ENCODE assay signal across 17 cellular contexts in the genomic region with DNA sequence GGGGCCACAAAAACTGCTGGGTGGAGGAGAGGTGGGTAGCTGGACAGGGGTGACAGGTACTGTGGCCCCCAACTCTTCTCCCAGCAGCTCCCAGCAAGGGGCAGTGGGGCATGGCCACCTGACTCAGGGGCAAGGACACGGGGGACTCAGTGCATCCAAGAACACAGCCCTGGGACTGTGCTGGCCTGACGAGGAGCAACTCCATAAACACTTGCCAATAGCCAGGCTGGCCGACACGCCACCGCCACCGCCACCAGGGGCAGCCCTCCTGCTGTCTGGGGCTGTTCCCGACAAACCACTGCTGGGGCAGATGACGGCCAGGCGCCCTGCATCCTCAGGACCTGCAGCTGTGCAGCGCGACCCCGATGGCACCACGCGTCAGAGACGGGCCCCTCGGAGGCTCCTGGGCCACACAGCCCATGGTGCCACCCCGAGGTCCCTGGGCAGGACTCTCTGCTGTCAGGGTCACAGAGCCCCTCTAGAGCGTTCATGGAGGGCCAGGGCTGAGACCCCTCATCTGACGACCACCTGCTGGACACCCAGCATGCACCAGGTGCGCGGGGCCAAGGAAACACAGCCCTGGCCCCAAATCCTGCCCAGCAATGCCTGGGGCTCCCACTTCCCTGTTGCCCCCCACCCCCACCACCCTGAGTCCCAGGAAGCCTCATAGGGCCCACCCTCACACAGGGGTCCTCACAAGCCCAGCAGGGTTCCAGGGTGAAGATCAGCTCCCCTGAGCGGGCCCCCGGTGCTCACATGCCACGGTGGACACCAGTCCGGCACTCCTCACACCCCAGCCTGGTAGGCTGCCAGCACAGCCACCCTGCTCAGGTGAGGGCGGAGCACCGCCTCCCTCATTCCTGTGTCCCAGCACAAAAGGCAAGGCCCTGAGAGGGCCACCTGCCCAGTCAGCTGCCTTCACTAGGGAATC. TPM values are rescaled to one million over a fixed set of nuclear protein-coding genes. Genes with fewer than 3 reads are reported as not detected.
A peak's percentile ranks its signal among the peaks of the same experiment; 100 is the strongest.
DNase-seq lines count a peak whose midpoint lies in the region; ATAC-seq and TF ChIP-seq lines count a peak whose summit lies in the region.
"Had no signal": no experiment of that assay in that cellular context is flagged by ENCODE, and none has a peak within 500 bp of the region (broad histone marks: within the 10 kb centered on the region; RNA-seq: fewer than 3 reads in every experiment).

No MANE protein-coding gene starts in this region.

- no peak overlapping the region for H2AK5ac ChIP-seq in H9 (ENCODE audit: insufficient read length, low read length)

- peaks cover 9% of the 10 kb centered on the region for H3K27me3 Mint-ChIP-seq in H9 (ENCODE audit: low read depth)
- H3K27me3 Mint-ChIP-seq: activated naive CD4-positive, alpha-beta T cell treated with anti-CD3 and anti-CD28 coated beads, Interleukin-2, amount 10 ng/mL, durations not matched to agents 7 days and 5 days; T-cell had no signal

- H3K18ac ChIP-seq in H9 (ENCODE audit: insufficient read length, low read depth, low read length) = no peak overlapping the region

- no peak overlapping the region for H3K4me3 Mint-ChIP-seq in H9
- H3K4me3 Mint-ChIP-seq: activated naive CD4-positive, alpha-beta T cell treated with anti-CD3 and anti-CD28 coated beads, Interleukin-2, amount 10 ng/mL, durations not matched to agents 7 days and 5 days; T-cell had no signal

- no peak for ATAC-seq in sciatic nerve
- no peak for ATAC-seq in HG03108 (IDR thresholded peaks at IDR 0.05; ENCODE audit: unreplicated experiment)
- ATAC-seq: T-cell had no signal

- H3K9me3 ChIP-seq in H9 (ENCODE audit: control insufficient read depth, low read depth, low read length) (no peaks in the 10 kb centered on the region), OCI-LY7 (ENCODE audit: low read length) (no peaks in the 10 kb centered on the region)
- H3K9me3 ChIP-seq: esophagus muscularis mucosa, suprapubic skin had no signal

- H3T11ph ChIP-seq in H9 (ENCODE audit: low read length) = no peak overlapping the region

- H3K14ac ChIP-seq in H9 (ENCODE audit: insufficient read depth, low read length) = peak overlapping the region; percentile 23; the same call in 1 of the 2 replicates

- no peak overlapping the region for H3K4ac ChIP-seq in H9 (ENCODE audit: low read depth, low read length)

- POLR2A ChIA-PET in OCI-LY7 (lab: Charles Lee) = no interaction called here

- intact Hi-C loops in OCI-LY7 (cut with micrococcal nuclease; ENCODE audit: unreplicated experiment) = no loop called here
- intact Hi-C loops in sciatic nerve (cut with DNase I) = no loop called here

- no peak overlapping the region for H2BK12ac ChIP-seq in H9 (ENCODE audit: insufficient read length, low read depth, low read length)

- H3K27ac Mint-ChIP-seq in H9 = 0 out of 7 replicates have a peak overlapping the region, but pooled peaks of 2 of the 3 experiments have one; percentile 14 to 26
- H3K27ac Mint-ChIP-seq: activated naive CD4-positive, alpha-beta T cell treated with anti-CD3 and anti-CD28 coated beads, Interleukin-2, amount 10 ng/mL, durations not matched to agents 7 days and 5 days; T-cell had no signal

- no peak overlapping the region for H2BK5ac ChIP-seq in H9 (ENCODE audit: insufficient read length, low read length)

- peaks cover 4% of the 10 kb centered on the region; the same call in 1 of the 2 replicates for H3K4me1 ChIP-seq in H9 (ENCODE audit: insufficient read depth, low read length)
- H3K4me1 ChIP-seq in OCI-LY7 (ENCODE audit: insufficient read depth, low read length, poor library complexity, severe bottlenecking) = peaks cover 43% of the 10 kb centered on the region

- no peak; the same call in 2 of the 3 replicates for TF ChIP-seq CTCF in H9 (conservative IDR thresholded peaks at IDR 0.05)
- TF ChIP-seq CTCF in OCI-LY7 (conservative IDR thresholded peaks at IDR 0.05; ENCODE audit: low read length) = 0 out of 2 replicates have a peak, but pooled peaks have one; percentile 30

- BruUV-seq in OCI-LY7 (replicated peaks; lab: Mats Ljungman, UMichigan) = no TSS peak

- CTCF ChIA-PET in OCI-LY7 (lab: Charles Lee; ENCODE audit: unreplicated experiment) = no interaction called here

- H3K9me3 Mint-ChIP-seq in H9 = no peaks in the 10 kb centered on the region; a peak in 1 of 5 replicates
- H3K9me3 Mint-ChIP-seq: activated naive CD4-positive, alpha-beta T cell treated with anti-CD3 and anti-CD28 coated beads, Interleukin-2, amount 10 ng/mL, durations not matched to agents 7 days and 5 days; T-cell had no signal

- H3K4me1 Mint-ChIP-seq in H9 = peaks cover 28 to 46% of the 10 kb centered on the region in 2 experiments
- H3K4me1 Mint-ChIP-seq: activated naive CD4-positive, alpha-beta T cell treated with anti-CD3 and anti-CD28 coated beads, Interleukin-2, amount 10 ng/mL, durations not matched to agents 7 days and 5 days had no signal

- H2BK20ac ChIP-seq in H9 (ENCODE audit: low read depth, low read length, poor library complexity, severe bottlenecking) = no peak overlapping the region

- no peak overlapping the region for H3K27ac ChIP-seq in H9 (ENCODE audit: insufficient read length, low read depth, low read length)
- H3K27ac ChIP-seq in OCI-LY7 (ENCODE audit: low read depth, low read length, poor library complexity, severe bottlenecking) = no peak overlapping the region
- H3K27ac ChIP-seq: C4-2B, esophagus muscularis mucosa, suprapubic skin had no signal

- H3K4me2 ChIP-seq in H9 (ENCODE audit: insufficient read depth, insufficient read length, low read length) = no peak overlapping the region
- no peak overlapping the region for H3K4me2 ChIP-seq in OCI-LY7 (ENCODE audit: low read length)

- no peaks in the 10 kb centered on the region for H3K79me1 ChIP-seq in H9 (ENCODE audit: insufficient read depth, low read depth, low read length, poor library complexity, severe bottlenecking)

- H2AFZ ChIP-seq in H9 (ENCODE audit: low read length) (no peak overlapping the region), OCI-LY7 (ENCODE audit: low read length) (no peak overlapping the region)

- H3K36me3 Mint-ChIP-seq in H9 (ENCODE audit: insufficient read depth in 1 of 3, low read depth in 3 of 3) = peaks cover 0 to 4% (median 3%) of the 10 kb centered on the region in 3 experiments; a peak in 2 of 7 replicates
- H3K36me3 Mint-ChIP-seq: activated naive CD4-positive, alpha-beta T cell treated with anti-CD3 and anti-CD28 coated beads, Interleukin-2, amount 10 ng/mL, durations not matched to agents 7 days and 5 days had no signal

- no peak overlapping the region for H3K23ac ChIP-seq in H9 (ENCODE audit: insufficient read length, low read depth, low read length)

- H3K27me3 ChIP-seq in H9 (ENCODE audit: insufficient read depth, low read length) = no peaks in the 10 kb centered on the region
- H3K27me3 ChIP-seq: esophagus muscularis mucosa, suprapubic skin had no signal

- no peak overlapping the region for H3K56ac ChIP-seq in H9 (ENCODE audit: insufficient read length, low read depth, low read length)

- H4K5ac ChIP-seq in H9 (ENCODE audit: insufficient read length, low read depth, low read length) = no peak overlapping the region

- H4K8ac ChIP-seq in H9 (replicated peaks; ENCODE audit: insufficient read length, low read depth, low read length) = no peak overlapping the region

- H3K79me2 ChIP-seq in H9 (ENCODE audit: insufficient read depth, low read length) = no peaks in the 10 kb centered on the region; the same call in 1 of the 2 replicates
- no peaks in the 10 kb centered on the region for H3K79me2 ChIP-seq in OCI-LY7 (ENCODE audit: insufficient read depth, low read depth, low read length)

- no peak overlapping the region for H2BK15ac ChIP-seq in H9 (ENCODE audit: low read depth, low read length)

- no CpG with 5 or more reads among the region's 27 CpGs for WGBS in H9 (ENCODE audit: extremely low coverage, insufficient read length, low lambda C conversion rate)

- no peak overlapping the region for H2BK120ac ChIP-seq in H9 (ENCODE audit: low read depth, low read length, poor library complexity, severe bottlenecking)

- H3K23me2 ChIP-seq in H9 (ENCODE audit: insufficient read length, low read depth, low read length, poor library complexity, severe bottlenecking) = no peaks in the 10 kb centered on the region

- H3K9me2 ChIP-seq in OCI-LY7 (ENCODE audit: insufficient read depth, low read length) = no peaks in the 10 kb centered on the region

- H3K4me3 ChIP-seq in OCI-LY7 (ENCODE audit: low read depth, low read length, poor library complexity, severe bottlenecking) = no peak overlapping the region
- H3K4me3 ChIP-seq: esophagus muscularis mucosa, suprapubic skin had no signal

- H3K9ac ChIP-seq in H9 (ENCODE audit: extremely low read depth, insufficient read length, low read length) = no peak overlapping the region

- no peaks in the 10 kb centered on the region for H4K20me1 ChIP-seq in H9 (ENCODE audit: control insufficient read depth, insufficient read depth, insufficient read length)
- no peaks in the 10 kb centered on the region for H4K20me1 ChIP-seq in OCI-LY7 (ENCODE audit: insufficient read depth, low read length)

- no peaks in the 10 kb centered on the region for H3K36me3 ChIP-seq in OCI-LY7 (ENCODE audit: insufficient read depth, low read length)

- no peak overlapping the region for H4K91ac ChIP-seq in H9 (ENCODE audit: insufficient read length, low read depth, low read length)

- DNase-seq in H9 = peak; percentile 39
- no peak for DNase-seq in OCI-LY7 (ENCODE audit: low spot score)
- DNase-seq in iPS-NIHi11 (ENCODE audit: low spot score) = peak; percentile 57
- peak; percentile 57 for DNase-seq in sciatic nerve (ENCODE audit: low spot score)
- no peak for DNase-seq in COR-L47 (lab: John Stamatoyannopoulos, UW)
- no peak for DNase-seq in NAMALWA (ENCODE audit: low spot score)
- DNase-seq: activated naive CD4-positive, alpha-beta T cell treated with anti-CD3 and anti-CD28 coated beads, Interleukin-2, amount 10 ng/mL, durations not matched to agents 7 days and 5 days; dermis blood vessel endothelial cell; DMS53; NCI-H2081; NCI-H526 treated with DMSO at 0.1 percent for 48 hours; RPMI8226; T-cell had no signal

RNA-seq across cellular contexts. Expression of gene UBAC1, which starts 56.0 kb away (rescaled TPM):
- total RNA-seq in H9 (2021) (46.3 and 47.5 TPM in 2 replicates), OCI-LY7 (2022) (42.3 and 42.4 TPM in 2 replicates), sciatic nerve (35.2 TPM)
- 59.2 and 75.7 TPM in 2 replicates for total RNA-seq in OCI-LY7 (2014; rRNA removed; shearing (Covaris generic))

Comparison
In these comparisons a context has a peak if more than half of its experiments do, and no peak if none do; other contexts are left out.
1. DNase-seq: peak in H9 (single experiment), iPS-NIHi11 (single experiment) and sciatic nerve (single experiment); none in OCI-LY7 (single experiment), COR-L47 (single experiment) and NAMALWA (single experiment).